Comparison of ENCODE assay signal across 9 cellular contexts in genomic region chr3:69738859-69739203, GRCh38. TPM values are rescaled to one million over a fixed set of nuclear protein-coding genes. Genes with fewer than 3 reads are reported as not detected.
DNase-seq lines count a peak whose midpoint lies in the region; ATAC-seq and TF ChIP-seq lines count a peak whose summit lies in the region.
"Had no signal": no experiment of that assay in that cellular context is flagged by ENCODE, and none has a peak within 500 bp of the region (broad histone marks: within the 10 kb centered on the region; RNA-seq: fewer than 3 reads in every experiment).

No MANE protein-coding gene starts in this region.

- no peaks in the 10 kb centered on the region for H3K36me3 Mint-ChIP-seq in activated CD4-positive, alpha-beta T cell treated with anti-CD3 and anti-CD28 coated beads, Interleukin-2, amount 10 ng/mL, durations not matched to agents 24 days and 14 days (ENCODE audit: low read depth)
- H3K36me3 Mint-ChIP-seq: activated naive CD4-positive, alpha-beta T cell treated with anti-CD3 and anti-CD28 coated beads, Interleukin-2, amount 50 U/mL, for 24 hours had no signal

- H3K4me3 Mint-ChIP-seq in activated CD4-positive, alpha-beta T cell treated with anti-CD3 and anti-CD28 coated beads, Interleukin-2, amount 10 ng/mL, durations not matched to agents 24 days and 14 days, result peak overlapping the region; percentile 68
- H3K4me3 Mint-ChIP-seq: activated naive CD4-positive, alpha-beta T cell treated with anti-CD3 and anti-CD28 coated beads, Interleukin-2, amount 50 U/mL, for 24 hours had no signal

- H3K36me3 ChIP-seq in body of pancreas (replicated peaks in 1 of 2; ENCODE audit: insufficient read depth in 1 of 2, low read depth in 2 of 2) (no peaks in the 10 kb centered on the region), left lung (no peaks in the 10 kb centered on the region), thyroid gland (no peaks in the 10 kb centered on the region)

- H3K4me3 ChIP-seq in body of pancreas, result peak overlapping the region in 1 of 2 donors; percentile 54
- peak overlapping the region; percentile 79 to 89 for H3K4me3 ChIP-seq in left lung
- H3K4me3 ChIP-seq in thyroid gland (replicated peaks in 1 of 3), result peak overlapping the region; percentile 26 to 85 (median 68)

- no peak overlapping the region for H3K27ac Mint-ChIP-seq in activated CD4-positive, alpha-beta T cell treated with anti-CD3 and anti-CD28 coated beads, Interleukin-2, amount 10 ng/mL, durations not matched to agents 24 days and 14 days
- H3K27ac Mint-ChIP-seq: activated naive CD4-positive, alpha-beta T cell treated with anti-CD3 and anti-CD28 coated beads, Interleukin-2, amount 50 U/mL, for 24 hours had no signal

- no peak for TF ChIP-seq POLR2A in body of pancreas (IDR thresholded peaks at IDR 0.05)
- no peak for TF ChIP-seq POLR2A in thyroid gland (IDR thresholded peaks at IDR 0.05)

- TF ChIP-seq CTCF in body of pancreas (IDR thresholded peaks at IDR 0.05) (no peak), left lung (IDR thresholded peaks at IDR 0.05) (no peak), thyroid gland (IDR thresholded peaks at IDR 0.05) (no peak)

- H3K9me3 Mint-ChIP-seq in activated CD4-positive, alpha-beta T cell treated with anti-CD3 and anti-CD28 coated beads, Interleukin-2, amount 10 ng/mL, durations not matched to agents 24 days and 14 days, result no peaks in the 10 kb centered on the region
- H3K9me3 Mint-ChIP-seq: activated naive CD4-positive, alpha-beta T cell treated with anti-CD3 and anti-CD28 coated beads, Interleukin-2, amount 50 U/mL, for 24 hours had no signal

- H3K27me3 ChIP-seq in body of pancreas (no peaks in the 10 kb centered on the region), left lung (peaks cover 0 to 28% of the 10 kb centered on the region in 2 donors), thyroid gland (no peaks in the 10 kb centered on the region)

- H3K4me1 ChIP-seq in body of pancreas (peaks cover 15% of the 10 kb centered on the region), left lung (peaks cover 0 to 14% of the 10 kb centered on the region in 2 donors), thyroid gland (peaks cover 4 to 9% of the 10 kb centered on the region in 2 donors)

- H3K4me1 Mint-ChIP-seq in activated CD4-positive, alpha-beta T cell treated with anti-CD3 and anti-CD28 coated beads, Interleukin-2, amount 10 ng/mL, durations not matched to agents 24 days and 14 days, result peaks cover 3% of the 10 kb centered on the region

- peak; percentile 1 for ATAC-seq in body of pancreas
- no peak for ATAC-seq in left lung
- no peak for ATAC-seq in HG03342 (IDR thresholded peaks at IDR 0.05; ENCODE audit: unreplicated experiment)
- no peak for ATAC-seq in HG03108 (IDR thresholded peaks at IDR 0.05; ENCODE audit: unreplicated experiment)

- WGBS in body of pancreas, 2 donors, result 0% methylated on average over 12 of the region's 12 CpGs
- WGBS in thyroid gland, 2 donors, result 1 to 2% methylated on average over 12 of the region's 12 CpGs

- H3K27ac ChIP-seq in body of pancreas, result peak overlapping the region in 3 of 4 donors; percentile 1 to 74 (median 73)
- peak overlapping the region; percentile 66 to 67 for H3K27ac ChIP-seq in left lung
- H3K27ac ChIP-seq in thyroid gland, result peak overlapping the region in 1 of 3 donors; percentile 61

- intact Hi-C loops in activated CD4-positive, alpha-beta T cell treated with anti-CD3 and anti-CD28 coated beads, Interleukin-2, amount 10 ng/mL, durations not matched to agents 24 days and 14 days (cut with micrococcal nuclease), result no loop called here
- intact Hi-C loops in body of pancreas (cut with DNase I) (loop anchor here (10.0 kb wide), 1 partner anchor 126 kb away; no protein-coding TSS in a partner anchor), left lung (cut with DNase I) (no loop called here), thyroid gland (cut with DNase I) (no loop called here)

- DNase-seq in activated CD4-positive, alpha-beta T cell treated with anti-CD3 and anti-CD28 coated beads, Interleukin-2, amount 10 ng/mL, durations not matched to agents 24 days and 14 days, result no peak
- no peak for DNase-seq in activated CD4-positive, alpha-beta T cell treated with anti-CD3 and anti-CD28 coated beads for 1 hour
- DNase-seq in body of pancreas (no peak), left lung (no peak), thyroid gland (no peak), NAMALWA (ENCODE audit: low spot score) (no peak)

- peaks cover 53% of the 10 kb centered on the region for H3K27me3 Mint-ChIP-seq in activated CD4-positive, alpha-beta T cell treated with anti-CD3 and anti-CD28 coated beads, Interleukin-2, amount 10 ng/mL, durations not matched to agents 24 days and 14 days

- H3K9me3 ChIP-seq in body of pancreas (no peaks in the 10 kb centered on the region), left lung (no peaks in the 10 kb centered on the region), thyroid gland (no peaks in the 10 kb centered on the region)

RNA-seq across cellular contexts. Expression of gene MITF, which starts 0.4 kb away (rescaled TPM):
- total RNA-seq in activated CD4-positive, alpha-beta T cell treated with anti-CD3 and anti-CD28 coated beads, Interleukin-2, amount 10 ng/mL, durations not matched to agents 24 days and 14 days, result 0.16 and 0.52 TPM in 2 replicates
- 10 to 100 TPM in 1 of 2 donors, 1 to 10 TPM in 1; 9.3 to 12.2 TPM for total RNA-seq in body of pancreas
- 10 to 100 TPM; 24.3 to 29.6 TPM for total RNA-seq in left lung
- total RNA-seq in thyroid gland, result 10 to 100 TPM; 22.4 to 52.1 (median 26.4) TPM
